20 cellular contexts compared by ENCODE assay signal in genomic region chr4:96009720-96010119, GRCh38.
A peak's percentile ranks its signal among the peaks of the same experiment; 100 is the strongest.
DNase-seq lines count a peak whose midpoint lies in the region; FAIRE-seq and TF ChIP-seq lines count a peak whose summit lies in the region.
"Had no signal": no experiment of that assay in that cellular context is flagged by ENCODE, and none has a peak within 500 bp of the region (broad histone marks: within the 10 kb centered on the region; RNA-seq: fewer than 3 reads in every experiment).

No MANE protein-coding gene starts in this region.

- no peaks in the 10 kb centered on the region for H3K23me2 ChIP-seq in H1 (ENCODE audit: low read depth, low read length)

- H2AK5ac ChIP-seq in H1 (ENCODE audit: low read depth, low read length), result no peak overlapping the region

- POLR2A ChIA-PET in A673 (lab: Charles Lee; ENCODE audit: low non-redundant PET) (no interaction called here), RWPE1 (lab: Yijun Ruan, JAX; ENCODE audit: low non-redundant PET) (no interaction called here), H1 (lab: Charles Lee; ENCODE audit: partially characterized antibody) (no interaction called here)

- H3K56ac ChIP-seq in H1 (replicated peaks; ENCODE audit: insufficient read length, low read depth, low read length), result no peak overlapping the region

- H3K4me1 ChIP-seq in A673 (ENCODE audit: insufficient read depth, low read length, poor library complexity, severe bottlenecking) (no peaks in the 10 kb centered on the region), H1 (replicated peaks in 1 of 4; ENCODE audit: control insufficient read depth in 3 of 4, insufficient read depth in 4 of 4, low read length in 3 of 4) (peaks cover 0 to 5% (median 2%) of the 10 kb centered on the region in 4 experiments; a peak in 2 of 7 replicates)
- H3K4me1 ChIP-seq: adrenal gland, esophagus muscularis mucosa, psoas muscle, upper lobe of right lung had no signal

- no peak for TF ChIP-seq RAD21 in H1 (IDR thresholded peaks at IDR 0.05 in 1 of 2, conservative IDR thresholded peaks at IDR 0.05 in 1 of 2; ENCODE audit: low read depth in 2 of 2, low read length in 2 of 2)

- H4K8ac ChIP-seq in H1 (ENCODE audit: extremely low read depth, insufficient read depth, low read length), result no peak overlapping the region

- H3K79me2 ChIP-seq in H1 (ENCODE audit: control insufficient read depth in 1 of 2, insufficient read depth in 2 of 2, low read length in 2 of 2), result no peaks in the 10 kb centered on the region

- H3K27me3 ChIP-seq in A673 (replicated peaks; ENCODE audit: insufficient read depth, low read depth, low read length, poor library complexity), result no peaks in the 10 kb centered on the region
- no peaks in the 10 kb centered on the region for H3K27me3 ChIP-seq in H1 (replicated peaks in 1 of 4; ENCODE audit: control insufficient read depth in 3 of 4, extremely low read depth in 1 of 4, insufficient read depth in 3 of 4, low read length in 3 of 4)
- no peaks in the 10 kb centered on the region for H3K27me3 ChIP-seq in kidney epithelial cell (ENCODE audit: control insufficient read depth, insufficient read depth, low read length)
- H3K27me3 ChIP-seq: adrenal gland, esophagus muscularis mucosa, upper lobe of right lung had no signal

- H4K91ac ChIP-seq in H1 (replicated peaks; ENCODE audit: insufficient read length, low read length), result no peak overlapping the region

- no peak overlapping the region for H2AFZ ChIP-seq in H1 (ENCODE audit: low read length)

- no peaks in the 10 kb centered on the region for H4K20me1 ChIP-seq in H1 (replicated peaks in 1 of 2; ENCODE audit: control insufficient read depth in 1 of 2, insufficient read depth in 2 of 2, low read length in 2 of 2)

- H3K14ac ChIP-seq in H1 (ENCODE audit: insufficient read length), result no peak overlapping the region

- no peak overlapping the region for H2BK120ac ChIP-seq in H1 (replicated peaks; ENCODE audit: low read depth, low read length)

- no TSS peak for BruUV-seq in A673 (replicated peaks; lab: Mats Ljungman, UMichigan)

- no peak overlapping the region for H3K9ac ChIP-seq in H1 (replicated peaks in 1 of 4; ENCODE audit: extremely low read depth in 1 of 4, low read depth in 3 of 4, low read length in 3 of 4)

- H2BK12ac ChIP-seq in H1 (ENCODE audit: low read depth, low read length), result no peak overlapping the region

- no peak overlapping the region for H3K23ac ChIP-seq in H1 (ENCODE audit: insufficient read length)

- FAIRE-seq in H1 (lab: Jason Lieb, UNC), result no peak

- H3K9me3 ChIP-seq in A673 (ENCODE audit: low read depth, low read length, poor library complexity, severe bottlenecking) (no peaks in the 10 kb centered on the region), H1 (ENCODE audit: insufficient read depth in 2 of 2, low read depth in 1 of 2, low read length in 1 of 2) (no peaks in the 10 kb centered on the region)
- H3K9me3 ChIP-seq: adrenal gland, esophagus muscularis mucosa, psoas muscle, upper lobe of right lung had no signal

- TF ChIP-seq CTCF in A673 (conservative IDR thresholded peaks at IDR 0.05; ENCODE audit: low read depth, low read length), result no peak
- TF ChIP-seq CTCF in RWPE1 (conservative IDR thresholded peaks at IDR 0.05; ENCODE audit: low read depth), result no peak
- no peak for TF ChIP-seq CTCF in H1 (IDR thresholded peaks at IDR 0.05; ENCODE audit: control extremely low read depth in 1 of 3, insufficient read depth in 1 of 3, low read depth in 1 of 3, low read length in 3 of 3)
- no peak for TF ChIP-seq CTCF in kidney epithelial cell (IDR thresholded peaks at IDR 0.05; ENCODE audit: insufficient read depth, low read length, poor library complexity, severe bottlenecking)

- intact Hi-C loops in A673 (cut with micrococcal nuclease; ENCODE audit: unreplicated experiment), result no loop called here

- no peak for TF ChIP-seq EP300 in H1 (IDR thresholded peaks at IDR 0.05; ENCODE audit: borderline replicate concordance in 1 of 2, low read depth in 2 of 2, low read length in 2 of 2)

- no peak overlapping the region for H3K18ac ChIP-seq in H1 (ENCODE audit: extremely low read depth, low read length)

- H3K36me3 ChIP-seq in A673 (ENCODE audit: insufficient read depth, low read length, poor library complexity, severe bottlenecking) (no peaks in the 10 kb centered on the region), H1 (ENCODE audit: control insufficient read depth in 2 of 4, insufficient read depth in 4 of 4, low read length in 3 of 4) (no peaks in the 10 kb centered on the region), kidney epithelial cell (ENCODE audit: control insufficient read depth, insufficient read depth, low read length) (no peaks in the 10 kb centered on the region)
- H3K36me3 ChIP-seq: adrenal gland, esophagus muscularis mucosa, upper lobe of right lung had no signal

- no peak overlapping the region for H3K4me3 ChIP-seq in A673 (ENCODE audit: low read depth, low read length, poor library complexity, severe bottlenecking)
- H3K4me3 ChIP-seq in H1 (ENCODE audit: extremely low read depth in 1 of 4, insufficient read depth in 2 of 4, low read depth in 3 of 4, low read length in 4 of 4), result no peak overlapping the region
- no peak overlapping the region for H3K4me3 ChIP-seq in kidney epithelial cell (ENCODE audit: low read depth, low read length)
- H3K4me3 ChIP-seq: adrenal gland, esophagus muscularis mucosa, psoas muscle, upper lobe of right lung had no signal

- TF ChIP-seq POLR2A in H1 (IDR thresholded peaks at IDR 0.05; ENCODE audit: control extremely low read depth in 1 of 2, low read depth in 2 of 2, low read length in 2 of 2), result no peak

- no peak overlapping the region for H3K27ac ChIP-seq in A673 (ENCODE audit: low read depth, low read length, poor library complexity, severe bottlenecking)
- no peak overlapping the region for H3K27ac ChIP-seq in RWPE1
- no peak overlapping the region for H3K27ac ChIP-seq in H1 (ENCODE audit: low read depth, low read length)
- H3K27ac ChIP-seq: adrenal gland, esophagus muscularis mucosa, psoas muscle, upper lobe of right lung had no signal

- DNase-seq in A673 (ENCODE audit: low spot score) (peak; percentile 42), RWPE1 (ENCODE audit: low spot score) (peak; percentile 34), H1 (ENCODE audit: low read depth in 1 of 2, low spot score in 2 of 2) (no peak), kidney epithelial cell (ENCODE audit: low read depth) (peak; percentile 21), putamen (ENCODE audit: low spot score) (no peak), GDM1 (lab: John Stamatoyannopoulos, UW) (no peak)
- no peak for DNase-seq in stimulated activated CD8-positive, alpha-beta memory T cell treated with anti-CD3 and anti-CD28 coated beads, Interleukin-4, amount 100 ng/mL, for 48 hours
- DNase-seq in activated CD4-positive, CD25-positive, alpha-beta regulatory T cell treated with anti-CD3 and anti-CD28 coated beads, Interleukin-2, amount 50 U/mL, for 72 hours, result no peak
- DNase-seq: ACHN; activated B cell treated with CpG ODN at 0.5 μM for 24 hours; activated CD4-positive, alpha-beta memory T cell treated with anti-CD3 and anti-CD28 coated beads, Interleukin-2, amount 10 ng/mL, durations not matched to agents 7 days and 5 days; activated gamma-delta T cell treated with Interleukin-2 at 50 U/mL for 16 hours; activated T-cell treated with anti-CD3 and anti-CD28 coated beads for 4 hours; adrenal gland; C1 segment of cervical spinal cord; NCI-H187; NCI-H2227 treated with DMSO at 0.1 percent for 48 hours; psoas muscle; upper lobe of right lung had no signal

- H4K5ac ChIP-seq in H1 (ENCODE audit: insufficient read length, low read depth, low read length), result no peak overlapping the region

- H3K4ac ChIP-seq in H1 (replicated peaks; ENCODE audit: insufficient read length, low read depth, low read length), result no peak overlapping the region

- H2BK5ac ChIP-seq in H1 (ENCODE audit: low read depth, low read length), result no peak overlapping the region

- H2BK20ac ChIP-seq in H1 (ENCODE audit: low read length), result no peak overlapping the region

- CTCF ChIA-PET in A673 (lab: Charles Lee), result no interaction called here
- CTCF ChIA-PET in RWPE1 (lab: Yijun Ruan, JAX), result interaction anchor here (0.6 kb wide), 1 partner anchor 343 kb away, joined by 3 read pairs; no protein-coding TSS in a partner anchor
- CTCF ChIA-PET in H1 (lab: Charles Lee; ENCODE audit: partially characterized antibody), result no interaction called here

- no peak overlapping the region for H3K4me2 ChIP-seq in H1 (ENCODE audit: insufficient read depth in 1 of 2, low read depth in 2 of 2, low read length in 2 of 2)

- H3K79me1 ChIP-seq in H1 (ENCODE audit: low read depth, low read length), result no peaks in the 10 kb centered on the region

- no peak overlapping the region for H2BK15ac ChIP-seq in H1 (ENCODE audit: low read length)

TF ChIP-seq in H1, 55 proteins besides CTCF, POLR2A, EP300 and RAD21:
- TF ChIP-seq SIX5 (IDR thresholded peaks at IDR 0.05; ENCODE audit: low read depth, low read length) (no peak), JUND (IDR thresholded peaks at IDR 0.05; ENCODE audit: low read length) (peak; percentile 29; the same call in 1 of the 2 replicates)
TF ChIP-seq in H1: peak in this region for 1.

Comparison
In these comparisons a context has a peak if more than half of its experiments do, and no peak if none do; other contexts are left out.
1. DNase-seq: peak in A673 (single experiment), RWPE1 (single experiment) and kidney epithelial cell (single experiment); none in H1 (0 of 2), putamen (single experiment), stimulated activated CD8-positive, alpha-beta memory T cell treated with anti-CD3 and anti-CD28 coated beads, Interleukin-4, amount 100 ng/mL, for 48 hours (single experiment), activated CD4-positive, CD25-positive, alpha-beta regulatory T cell treated with anti-CD3 and anti-CD28 coated beads, Interleukin-2, amount 50 U/mL, for 72 hours (single experiment) and GDM1 (single experiment).